Comparison of ENCODE assay signal across 8 cellular contexts in genomic region chr10:133278577-133279265, GRCh38. TPM values are rescaled to one million over a fixed set of nuclear protein-coding genes. Genes with fewer than 3 reads are reported as not detected.
DNase-seq lines count a peak whose midpoint lies in the region; ATAC-seq and TF ChIP-seq lines count a peak whose summit lies in the region.

No MANE protein-coding gene starts in this region.

- peak; percentile 37 for ATAC-seq in GM21423 (IDR thresholded peaks at IDR 0.05; ENCODE audit: unreplicated experiment)

- peaks cover 15% of the 10 kb centered on the region for H3K36me3 ChIP-seq in A673 (ENCODE audit: insufficient read depth, low read length, poor library complexity, severe bottlenecking)

- TF ChIP-seq CTCF in glutamatergic neuron (IDR thresholded peaks at IDR 0.05; ENCODE audit: partially characterized antibody, unreplicated experiment) (no peak), A673 (conservative IDR thresholded peaks at IDR 0.05; ENCODE audit: low read depth, low read length) (no peak)

- DNase-seq in EL (peak; percentile 67), Kasumi-1 (lab: John Stamatoyannopoulos, UW) (peak; percentile 57 to 69), glutamatergic neuron (no peak), A673 (ENCODE audit: low spot score) (no peak), epidermal melanocyte (ENCODE audit: insufficient read length, low spot score) (no peak)
- DNase-seq in activated CD4-positive, alpha-beta memory T cell treated with anti-CD3 and anti-CD28 coated beads, Interleukin-2, amount 10 ng/mL, durations not matched to agents 7 days and 5 days, result peak; percentile 89
- peak; percentile 47 for DNase-seq in stimulated activated CD8-positive, alpha-beta memory T cell treated with anti-CD3 and anti-CD28 coated beads, Interleukin-12 subunit alpha, Interleukin-12 subunit beta, amount 100 ng/mL, for 1 hour (ENCODE audit: low read depth)

- POLR2A ChIA-PET in activated CD4-positive, alpha-beta memory T cell treated with anti-CD3 and anti-CD28 coated beads, Interleukin-2, amount 10 ng/mL, durations not matched to agents 7 days and 5 days (lab: Charles Lee), result interaction anchor here (0.6 to 4.2 kb wide), 13 partner anchors 9 to 949 kb away, joined by 3 to 52 read pairs (median 5); no protein-coding TSS in a partner anchor
- POLR2A ChIA-PET in A673 (lab: Charles Lee; ENCODE audit: low non-redundant PET), result no interaction called here

- H3K27ac Mint-ChIP-seq in activated CD4-positive, alpha-beta memory T cell treated with anti-CD3 and anti-CD28 coated beads, Interleukin-2, amount 10 ng/mL, durations not matched to agents 7 days and 5 days, result peak overlapping the region; percentile 97
- H3K27ac Mint-ChIP-seq in glutamatergic neuron (ENCODE audit: unreplicated experiment), result peak overlapping the region; percentile 64

- H3K4me3 Mint-ChIP-seq in activated CD4-positive, alpha-beta memory T cell treated with anti-CD3 and anti-CD28 coated beads, Interleukin-2, amount 10 ng/mL, durations not matched to agents 7 days and 5 days, result peak overlapping the region; percentile 71
- no peak overlapping the region for H3K4me3 Mint-ChIP-seq in glutamatergic neuron (ENCODE audit: unreplicated experiment)

- H3K27me3 ChIP-seq in A673 (replicated peaks; ENCODE audit: insufficient read depth, low read depth, low read length, poor library complexity), result peaks cover 15% of the 10 kb centered on the region

- no peaks in the 10 kb centered on the region for H3K9me3 Mint-ChIP-seq in activated CD4-positive, alpha-beta memory T cell treated with anti-CD3 and anti-CD28 coated beads, Interleukin-2, amount 10 ng/mL, durations not matched to agents 7 days and 5 days
- no peaks in the 10 kb centered on the region for H3K9me3 Mint-ChIP-seq in glutamatergic neuron (ENCODE audit: unreplicated experiment)

- H3K9me3 ChIP-seq in A673 (ENCODE audit: low read depth, low read length, poor library complexity, severe bottlenecking), result no peaks in the 10 kb centered on the region

- no peaks in the 10 kb centered on the region for H3K27me3 Mint-ChIP-seq in activated CD4-positive, alpha-beta memory T cell treated with anti-CD3 and anti-CD28 coated beads, Interleukin-2, amount 10 ng/mL, durations not matched to agents 7 days and 5 days
- H3K27me3 Mint-ChIP-seq in glutamatergic neuron (ENCODE audit: unreplicated experiment), result peaks cover 2% of the 10 kb centered on the region

- H3K4me1 Mint-ChIP-seq in activated CD4-positive, alpha-beta memory T cell treated with anti-CD3 and anti-CD28 coated beads, Interleukin-2, amount 10 ng/mL, durations not matched to agents 7 days and 5 days, result peaks cover 36% of the 10 kb centered on the region
- peaks cover 6% of the 10 kb centered on the region for H3K4me1 Mint-ChIP-seq in glutamatergic neuron (ENCODE audit: low read depth, unreplicated experiment)

- intact Hi-C loops in A673 (cut with micrococcal nuclease; ENCODE audit: unreplicated experiment), result no loop called here

- no peak overlapping the region for H3K4me3 ChIP-seq in A673 (ENCODE audit: low read depth, low read length, poor library complexity, severe bottlenecking)

- no peaks in the 10 kb centered on the region for H3K4me1 ChIP-seq in A673 (ENCODE audit: insufficient read depth, low read length, poor library complexity, severe bottlenecking)

- peaks cover 27% of the 10 kb centered on the region for H3K36me3 Mint-ChIP-seq in activated CD4-positive, alpha-beta memory T cell treated with anti-CD3 and anti-CD28 coated beads, Interleukin-2, amount 10 ng/mL, durations not matched to agents 7 days and 5 days (ENCODE audit: low read depth)
- H3K36me3 Mint-ChIP-seq in glutamatergic neuron (ENCODE audit: unreplicated experiment), result no peaks in the 10 kb centered on the region

- no peak overlapping the region for H3K27ac ChIP-seq in A673 (ENCODE audit: low read depth, low read length, poor library complexity, severe bottlenecking)

- BruUV-seq in A673 (replicated peaks; lab: Mats Ljungman, UMichigan), result no TSS peak

- CTCF ChIA-PET in activated CD4-positive, alpha-beta memory T cell treated with anti-CD3 and anti-CD28 coated beads, Interleukin-2, amount 10 ng/mL, durations not matched to agents 7 days and 5 days (lab: Charles Lee), result interaction anchor here (0.9 to 2.7 kb wide), 9 partner anchors 14 to 163 kb away, joined by 3 to 19 read pairs (median 7); partner anchors contain the start of gene CALY
- CTCF ChIA-PET in A673 (lab: Charles Lee), result no interaction called here

RNA-seq across cellular contexts. Expression of gene ADAM8, which starts 2.1 kb away (rescaled TPM):
- total RNA-seq in activated CD4-positive, alpha-beta memory T cell treated with anti-CD3 and anti-CD28 coated beads, Interleukin-2, amount 10 ng/mL, durations not matched to agents 7 days and 5 days, result 100 to 1,000 TPM; 206 to 207 TPM
- total RNA-seq in glutamatergic neuron (ENCODE audit: unreplicated experiment), result 5.4 TPM
- 1.0 and 1.2 TPM in 2 replicates for total RNA-seq in A673 (2021)

RNA-seq across cellular contexts. Expression of gene TUBGCP2, which starts 30.0 kb away (rescaled TPM):
- total RNA-seq in activated CD4-positive, alpha-beta memory T cell treated with anti-CD3 and anti-CD28 coated beads, Interleukin-2, amount 10 ng/mL, durations not matched to agents 7 days and 5 days, result 10 to 100 TPM; 52.3 to 58.2 TPM
- total RNA-seq in glutamatergic neuron (ENCODE audit: unreplicated experiment), result 61.4 TPM
- total RNA-seq in A673 (2021), result 72.7 and 75.1 TPM in 2 replicates

RNA-seq across cellular contexts. Expression of gene ZNF511, which starts 30.0 kb away (rescaled TPM):
- 10 to 100 TPM; 45.7 to 52.7 TPM for total RNA-seq in activated CD4-positive, alpha-beta memory T cell treated with anti-CD3 and anti-CD28 coated beads, Interleukin-2, amount 10 ng/mL, durations not matched to agents 7 days and 5 days
- total RNA-seq in glutamatergic neuron (ENCODE audit: unreplicated experiment) (24.6 TPM), A673 (2021) (51.8 and 61.4 TPM in 2 replicates)

RNA-seq across cellular contexts. Expression of gene VENTX, which starts 41.1 kb away (rescaled TPM):
- not detected for total RNA-seq in activated CD4-positive, alpha-beta memory T cell treated with anti-CD3 and anti-CD28 coated beads, Interleukin-2, amount 10 ng/mL, durations not matched to agents 7 days and 5 days
- total RNA-seq in glutamatergic neuron (ENCODE audit: unreplicated experiment) (1.6 TPM), A673 (2021) (not detected in 2 replicates)

RNA-seq across cellular contexts. Expression of gene UTF1, which starts 48.7 kb away (rescaled TPM):
- not detected for total RNA-seq in activated CD4-positive, alpha-beta memory T cell treated with anti-CD3 and anti-CD28 coated beads, Interleukin-2, amount 10 ng/mL, durations not matched to agents 7 days and 5 days
- total RNA-seq in glutamatergic neuron (ENCODE audit: unreplicated experiment), result 0.61 TPM
- not detected in 2 replicates for total RNA-seq in A673 (2021)

Comparison
In these comparisons a context has a peak if more than half of its experiments do, and no peak if none do; other contexts are left out.
1. DNase-seq: peak in EL (single experiment), Kasumi-1 (2 of 2), activated CD4-positive, alpha-beta memory T cell treated with anti-CD3 and anti-CD28 coated beads, Interleukin-2, amount 10 ng/mL, durations not matched to agents 7 days and 5 days (single experiment) and stimulated activated CD8-positive, alpha-beta memory T cell treated with anti-CD3 and anti-CD28 coated beads, Interleukin-12 subunit alpha, Interleukin-12 subunit beta, amount 100 ng/mL, for 1 hour (single experiment); none in glutamatergic neuron (single experiment), A673 (single experiment) and epidermal melanocyte (single experiment).
2. RNA of gene ADAM8, which starts 2.1 kb away (total RNA-seq): 206 to 207 TPM in activated CD4-positive, alpha-beta memory T cell treated with anti-CD3 and anti-CD28 coated beads, Interleukin-2, amount 10 ng/mL, durations not matched to agents 7 days and 5 days; 5.4 TPM in glutamatergic neuron (single experiment) and 1.0 to 1.2 TPM in A673; every median in the first group is over 10 times any median in the second.